23 cellular contexts compared by ENCODE assay signal in the genomic region with DNA sequence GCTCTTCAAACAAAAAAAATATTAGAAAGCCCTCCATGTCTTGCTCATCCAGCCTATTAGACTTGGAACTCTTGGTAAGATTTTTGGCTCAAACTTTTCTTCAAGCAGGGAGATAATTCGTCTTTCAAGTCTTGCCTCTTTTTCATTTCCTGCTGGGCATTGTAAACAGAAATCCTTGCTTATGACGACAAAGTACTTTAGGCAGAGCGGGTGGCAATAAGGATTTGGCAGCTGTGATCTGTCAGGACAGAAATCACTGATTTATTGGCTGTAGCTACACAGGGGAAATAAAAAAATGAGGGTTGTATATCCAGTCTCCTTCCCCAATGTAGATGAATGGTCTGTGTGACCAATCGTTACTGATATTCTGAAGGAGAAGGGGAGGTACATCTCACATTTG.
DNase-seq lines count a peak whose midpoint lies in the region; FAIRE-seq and TF ChIP-seq lines count a peak whose summit lies in the region.
"Had no signal": no experiment of that assay in that cellular context is flagged by ENCODE, and none has a peak within 500 bp of the region (broad histone marks: within the 10 kb centered on the region; RNA-seq: fewer than 3 reads in every experiment).

No MANE protein-coding gene starts in this region.

- no peak for TF ChIP-seq CTCF in prostate gland (IDR thresholded peaks at IDR 0.05)
- TF ChIP-seq CTCF in SK-N-SH (IDR thresholded peaks at IDR 0.05), result no peak
- no peak for TF ChIP-seq CTCF in D721Med (IDR thresholded peaks at IDR 0.05; ENCODE audit: insufficient read depth, missing control alignments)

- H3K36me3 ChIP-seq in prostate gland (no peaks in the 10 kb centered on the region), SK-N-SH (replicated peaks in 1 of 2; ENCODE audit: control insufficient read depth in 1 of 2, insufficient read depth in 2 of 2, low read length in 1 of 2) (no peaks in the 10 kb centered on the region)
- H3K36me3 ChIP-seq: tibial nerve had no signal

- H3K9ac ChIP-seq in SK-N-SH, result no peak overlapping the region

- TF ChIP-seq EP300 in SK-N-SH (IDR thresholded peaks at IDR 0.05; ENCODE audit: borderline replicate concordance in 1 of 2, low read depth in 1 of 2, low read length in 1 of 2), result no peak

- DNase-seq in NCI-H1417 (lab: John Stamatoyannopoulos, UW) (peak in 2 of 3 experiments; percentile 27 to 38), NCI-H1417 treated with DMSO at 0.1 percent for 48 hours (lab: John Stamatoyannopoulos, UW) (no peak), NCI-H446 (lab: John Stamatoyannopoulos, UW) (peak; percentile 19 to 46), brain pericyte (ENCODE audit: low read depth, low spot score) (peak; percentile 47), prostate gland (ENCODE audit: low spot score) (peak; percentile 25), GM19240 (ENCODE audit: insufficient read length, low spot score) (no peak), SK-N-SH (no peak), D721Med (ENCODE audit: insufficient read length, low spot score) (no peak)
- DNase-seq: activated CD8-positive, alpha-beta memory T cell treated with anti-CD3 and anti-CD28 coated beads, Interleukin-2, amount 50 U/mL, for 4 hours; AML-193; aorta; CD8-positive, alpha-beta T cell; central memory CD4-positive, alpha-beta T cell; head of caudate nucleus; KG1; kidney glomerular epithelial cell; mammary epithelial cell; psoas muscle had no signal

- no peaks in the 10 kb centered on the region for H3K9me2 ChIP-seq in SK-N-SH

- no peak overlapping the region for H2AFZ ChIP-seq in SK-N-SH (ENCODE audit: low read depth)

- H3K4me1 ChIP-seq in prostate gland (replicated peaks), result no peaks in the 10 kb centered on the region
- no peaks in the 10 kb centered on the region for H3K4me1 ChIP-seq in SK-N-SH (ENCODE audit: control insufficient read depth in 1 of 2, insufficient read depth in 2 of 2, low read depth in 1 of 2, low read length in 1 of 2)
- H3K4me1 ChIP-seq: tibial nerve had no signal

- no peak for FAIRE-seq in D721Med (lab: Jason Lieb, UNC)
- FAIRE-seq: H1, HTR-8/SVneo had no signal

- no peak overlapping the region for H3K4me3 ChIP-seq in prostate gland
- H3K4me3 ChIP-seq in SK-N-SH (ENCODE audit: low read depth in 2 of 2, low read length in 1 of 2), result no peak overlapping the region
- H3K4me3 ChIP-seq: psoas muscle, tibial nerve had no signal

- H3K27me3 ChIP-seq in prostate gland (replicated peaks; ENCODE audit: insufficient read depth) (no peaks in the 10 kb centered on the region), SK-N-SH (ENCODE audit: insufficient read depth) (no peaks in the 10 kb centered on the region)
- H3K27me3 ChIP-seq: tibial nerve had no signal

- H3F3A ChIP-seq in SK-N-SH (replicated peaks; ENCODE audit: insufficient read depth), result no peaks in the 10 kb centered on the region

- no peaks in the 10 kb centered on the region for H4K20me1 ChIP-seq in SK-N-SH (ENCODE audit: insufficient read depth)

- no peaks in the 10 kb centered on the region for H3K79me2 ChIP-seq in SK-N-SH (ENCODE audit: insufficient read depth)

- POLR2A ChIA-PET in SK-N-SH (lab: Yijun Ruan, JAX), result no interaction called here

- H3K27ac ChIP-seq in prostate gland (peak overlapping the region in 1 of 2 donors; percentile 33), SK-N-SH (ENCODE audit: low read depth in 2 of 2, low read length in 1 of 2) (no peak overlapping the region)
- H3K27ac ChIP-seq: 22Rv1, psoas muscle, RWPE1, tibial nerve had no signal

- CTCF ChIA-PET in SK-N-SH (lab: Yijun Ruan, JAX), result no interaction called here

- no peak overlapping the region for H3K4me2 ChIP-seq in SK-N-SH

- TF ChIP-seq RAD21 in SK-N-SH (IDR thresholded peaks at IDR 0.05; ENCODE audit: low read length), result no peak

- intact Hi-C loops in prostate gland (cut with DNase I), result no loop called here

- H3K9me3 ChIP-seq in prostate gland, result no peaks in the 10 kb centered on the region
- H3K9me3 ChIP-seq in SK-N-SH, result no peaks in the 10 kb centered on the region
- H3K9me3 ChIP-seq: psoas muscle, tibial nerve had no signal

- no peak for TF ChIP-seq POLR2A in prostate gland (IDR thresholded peaks at IDR 0.05)

- 36% methylated on average over 4 of the region's 4 CpGs for WGBS in prostate gland
- 6% methylated on average over 4 of the region's 4 CpGs for WGBS in SK-N-SH (ENCODE audit: low lambda C conversion rate)

TF ChIP-seq in SK-N-SH, 30 proteins besides CTCF, POLR2A, EP300 and RAD21:
- TF ChIP-seq RCOR1 (IDR thresholded peaks at IDR 0.05; ENCODE audit: low read length) (no peak), GATA2 (CRISPR knock-in tag; IDR thresholded peaks at IDR 0.05) (no peak), FOXJ3 (CRISPR knock-in tag; IDR thresholded peaks at IDR 0.05) (no peak), MAX (IDR thresholded peaks at IDR 0.05; ENCODE audit: low read depth) (no peak)
TF ChIP-seq in SK-N-SH: peak in this region for 0.

Comparison
In these comparisons a context has a peak if more than half of its experiments do, and no peak if none do; other contexts are left out.
1. DNase-seq: peak in NCI-H1417 (2 of 3), NCI-H446 (2 of 2), brain pericyte (single experiment) and prostate gland (single experiment); none in NCI-H1417 treated with DMSO at 0.1 percent for 48 hours (single experiment), GM19240 (single experiment), SK-N-SH (single experiment) and D721Med (single experiment).